ENCODE assay signal across 8 cellular contexts in genomic region chr2:121071058-121071504, GRCh38.
DNase-seq lines count a peak whose midpoint lies in the region; TF ChIP-seq lines count a peak whose summit lies in the region.

No MANE protein-coding gene starts in this region.

- in situ Hi-C loops in astrocyte of the cerebellum (cut with HindIII; ENCODE audit: low sequenced_read_pairs) = no loop called here

- H3K27me3 ChIP-seq in Peyer's patch = peaks cover 0 to 1% of the 10 kb centered on the region in 2 donors

- H3K4me3 ChIP-seq in Peyer's patch = no peak overlapping the region
- no peak overlapping the region for H3K4me3 ChIP-seq in astrocyte of the cerebellum (ENCODE audit: low read depth, low read length)

- H3K27ac ChIP-seq in Peyer's patch = no peak overlapping the region

- TF ChIP-seq CTCF in Peyer's patch (IDR thresholded peaks at IDR 0.05) = peak; percentile 15 to 78 (median 68)
- peak; percentile 97 for TF ChIP-seq CTCF in astrocyte of the cerebellum (IDR thresholded peaks at IDR 0.05; ENCODE audit: low read depth, low read length, missing control alignments)

- no peak for TF ChIP-seq POLR2A in Peyer's patch (IDR thresholded peaks at IDR 0.05)

- H3K36me3 ChIP-seq in Peyer's patch = no peaks in the 10 kb centered on the region

- peaks cover 0 to 4% (median 0%) of the 10 kb centered on the region in 4 donors for H3K4me1 ChIP-seq in Peyer's patch

- no peaks in the 10 kb centered on the region for H3K9me3 ChIP-seq in Peyer's patch

- DNase-seq in NCI-H446 (lab: John Stamatoyannopoulos, UW) (peak; percentile 65 to 72), NCI-H446 treated with DMSO at 0.1 percent for 48 hours (lab: John Stamatoyannopoulos, UW) (no peak), HPDE6-E6E7 (ENCODE audit: extremely low spot score) (peak; percentile 60), Peyer's patch (peak; percentile 22 to 81 (median 72)), astrocyte of the cerebellum (ENCODE audit: low read depth) (no peak), iPS-NIHi7 (ENCODE audit: extremely low spot score) (peak; percentile 93), GDM1 (lab: John Stamatoyannopoulos, UW) (no peak)
- DNase-seq in stimulated activated CD4-positive, alpha-beta T cell treated with anti-CD3 and anti-CD28 coated beads, Interleukin-2, amount 100 ng/mL, for 48 hours = peak; percentile 62 to 66

Comparison
In these comparisons a context has a peak if more than half of its experiments do, and no peak if none do; other contexts are left out.
1. DNase-seq: peak in NCI-H446 (2 of 2), HPDE6-E6E7 (single experiment), Peyer's patch (3 of 3), iPS-NIHi7 (single experiment) and stimulated activated CD4-positive, alpha-beta T cell treated with anti-CD3 and anti-CD28 coated beads, Interleukin-2, amount 100 ng/mL, for 48 hours (2 of 2); none in NCI-H446 treated with DMSO at 0.1 percent for 48 hours (single experiment), astrocyte of the cerebellum (single experiment) and GDM1 (single experiment).